Comparison of ENCODE assay signal across 8 cellular contexts in genomic region chr9:122463828-122464632, GRCh38. TPM values are rescaled to one million over a fixed set of nuclear protein-coding genes. Genes with fewer than 3 reads are reported as not detected.
A peak's percentile ranks its signal among the peaks of the same experiment; 100 is the strongest.
DNase-seq lines count a peak whose midpoint lies in the region; ATAC-seq, FAIRE-seq and TF ChIP-seq lines count a peak whose summit lies in the region.

No MANE protein-coding gene starts in this region.

- no peak for TF ChIP-seq CTCF in RWPE2 (IDR thresholded peaks at IDR 0.05; ENCODE audit: poor library complexity, severe bottlenecking)
- TF ChIP-seq CTCF in sigmoid colon (IDR thresholded peaks at IDR 0.05): no peak
- no peak for TF ChIP-seq CTCF in D721Med (IDR thresholded peaks at IDR 0.05; ENCODE audit: insufficient read depth, missing control alignments)

- WGBS in sigmoid colon, 2 donors: 88 to 93% methylated on average over 10 of the region's 10 CpGs

- peak; percentile 10 for DNase-seq in stimulated activated CD4-positive, alpha-beta T cell treated with anti-CD3 and anti-CD28 coated beads, Interleukin-4, amount 100 ng/mL, for 1 hour
- DNase-seq in stimulated activated CD4-positive, alpha-beta T cell treated with anti-CD3 and anti-CD28 coated beads, Interleukin-2, amount 100 ng/mL, for 48 hours: no peak
- DNase-seq in HT1080 (ENCODE audit: low read depth) (peak; percentile 66), RWPE2 (ENCODE audit: low spot score) (no peak), sigmoid colon (no peak), C1 segment of cervical spinal cord (lab: John Stamatoyannopoulos, UW) (no peak), D721Med (ENCODE audit: insufficient read length, low spot score) (no peak)

- intact Hi-C loops in sigmoid colon (cut with DNase I): no loop called here

- peak overlapping the region; percentile 29 for H3K4me3 ChIP-seq in RWPE2 (ENCODE audit: severe bottlenecking)
- peak overlapping the region; percentile 64 to 66 for H3K4me3 ChIP-seq in duodenal mucosa (ENCODE audit: low read depth in 1 of 2, low read length in 2 of 2)
- peak overlapping the region in 3 of 4 donors; percentile 41 to 43 (median 42) for H3K4me3 ChIP-seq in sigmoid colon

- peak overlapping the region; percentile 17 to 39 for H3K9ac ChIP-seq in duodenal mucosa (ENCODE audit: low read depth in 1 of 2, low read length in 2 of 2)

- TF ChIP-seq POLR2A in sigmoid colon (IDR thresholded peaks at IDR 0.05): no peak

- H3K9me3 ChIP-seq in RWPE2 (ENCODE audit: severe bottlenecking) (no peaks in the 10 kb centered on the region), duodenal mucosa (ENCODE audit: control insufficient read depth in 1 of 2, low read length in 2 of 2) (no peaks in the 10 kb centered on the region), sigmoid colon (no peaks in the 10 kb centered on the region)

- H3K27me3 ChIP-seq in RWPE2 (ENCODE audit: insufficient read depth, poor library complexity, severe bottlenecking) (peaks cover 4% of the 10 kb centered on the region), duodenal mucosa (ENCODE audit: control insufficient read depth in 1 of 2, insufficient read depth in 2 of 2, low read length in 2 of 2) (no peaks in the 10 kb centered on the region), sigmoid colon (no peaks in the 10 kb centered on the region)

- ATAC-seq in RWPE2 (ENCODE audit: low read depth): peak; percentile 40; the same call in 1 of the 3 replicates

- no peak for FAIRE-seq in D721Med (lab: Jason Lieb, UNC)

- no peaks in the 10 kb centered on the region for H3K36me3 ChIP-seq in RWPE2 (ENCODE audit: low read depth)
- no peaks in the 10 kb centered on the region for H3K36me3 ChIP-seq in duodenal mucosa (ENCODE audit: control insufficient read depth in 1 of 2, insufficient read depth in 2 of 2, low read length in 2 of 2)
- no peaks in the 10 kb centered on the region for H3K36me3 ChIP-seq in sigmoid colon

- TF ChIP-seq EP300 in sigmoid colon (IDR thresholded peaks at IDR 0.05): no peak

- H3K27ac ChIP-seq in RWPE2 (ENCODE audit: poor library complexity, severe bottlenecking): no peak overlapping the region
- no peak overlapping the region for H3K27ac ChIP-seq in duodenal mucosa (ENCODE audit: low read depth, low read length)
- peak overlapping the region in 3 of 4 donors; percentile 60 to 63 (median 62) for H3K27ac ChIP-seq in sigmoid colon

- H3K4me1 ChIP-seq in RWPE2 (ENCODE audit: insufficient read depth, poor library complexity, severe bottlenecking): peaks cover 2% of the 10 kb centered on the region
- H3K4me1 ChIP-seq in duodenal mucosa (ENCODE audit: control insufficient read depth in 1 of 2, insufficient read depth in 2 of 2, low read length in 2 of 2): peaks cover 0 to 8% of the 10 kb centered on the region in 2 donors
- H3K4me1 ChIP-seq in sigmoid colon: peaks cover 0 to 16% (median 14%) of the 10 kb centered on the region in 4 donors

RNA-seq across cellular contexts. Expression of gene OR1J1, which starts 13.7 kb away (rescaled TPM):
- total RNA-seq in HT1080 (2014; rRNA removed; shearing (Covaris generic)): not detected in 2 replicates
- polyA plus RNA-seq in HT1080 (2015; cell fraction: cytosol; rRNA removed): not detected in 2 replicates
- polyA plus RNA-seq in HT1080 (2015; cell fraction: nucleus; rRNA removed): not detected in 2 replicates
- not detected for total RNA-seq in sigmoid colon
- polyA plus RNA-seq in sigmoid colon: not detected

RNA-seq across cellular contexts. Expression of gene OR1J2, which starts 46.6 kb away (rescaled TPM):
- total RNA-seq in HT1080 (2014; rRNA removed; shearing (Covaris generic)): 0.17 TPM in 1 of 2 replicates, not detected in the other
- polyA plus RNA-seq in HT1080 (2015; cell fraction: cytosol; rRNA removed): not detected in 2 replicates
- polyA plus RNA-seq in HT1080 (2015; cell fraction: nucleus; rRNA removed): not detected in 2 replicates
- under 1 TPM in 1 of 4 donors, not detected in 3; 0.68 TPM for total RNA-seq in sigmoid colon
- polyA plus RNA-seq in sigmoid colon: not detected

RNA-seq across cellular contexts. Expression of gene OR1J4, which starts 54.9 kb away (rescaled TPM):
- total RNA-seq in HT1080 (2014; rRNA removed; shearing (Covaris generic)): not detected in 2 replicates
- polyA plus RNA-seq in HT1080 (2015; cell fraction: cytosol; rRNA removed): not detected in 2 replicates
- polyA plus RNA-seq in HT1080 (2015; cell fraction: nucleus; rRNA removed): not detected in 2 replicates
- not detected for total RNA-seq in sigmoid colon
- not detected for polyA plus RNA-seq in sigmoid colon

Comparison
In these comparisons a context has a peak if more than half of its experiments do, and no peak if none do; other contexts are left out.
1. DNase-seq: peak in stimulated activated CD4-positive, alpha-beta T cell treated with anti-CD3 and anti-CD28 coated beads, Interleukin-4, amount 100 ng/mL, for 1 hour (single experiment) and HT1080 (single experiment); none in stimulated activated CD4-positive, alpha-beta T cell treated with anti-CD3 and anti-CD28 coated beads, Interleukin-2, amount 100 ng/mL, for 48 hours (0 of 2), RWPE2 (single experiment), sigmoid colon (single experiment), C1 segment of cervical spinal cord (0 of 14) and D721Med (single experiment).
2. H3K27ac ChIP-seq: peak in sigmoid colon (3 of 4); none in RWPE2 (single experiment) and duodenal mucosa (single experiment).
3. Peak in every context shown above with its lines, with median percentiles within 50 percentile points of each other: H3K4me3 ChIP-seq.